ENCODE assay signal across 23 cellular contexts in genomic region chr7:23450518-23450917, GRCh38.
"Had no signal": no experiment of that assay in that cellular context is flagged by ENCODE, and none has a peak within 500 bp of the region (broad histone marks: within the 10 kb centered on the region; RNA-seq: fewer than 3 reads in every experiment).

No MANE protein-coding gene starts in this region.

- H3K36me3 ChIP-seq: breast epithelium, right lobe of liver had no signal

- ATAC-seq: activated T-helper 17 cell treated with anti-CD3 and anti-CD28 coated beads, Interleukin-2, amount 50 U/mL, for 72 hours; esophagus mucosa; right lobe of liver; stimulated activated memory B cell treated with anti-CD40 and anti-IgM and Interleukin-4, amounts not matched to agents 10 μg/mL and 1 μg/mL and 100 μg/mL, for 72 hours had no signal

- H3K27ac Mint-ChIP-seq: activated naive CD8-positive, alpha-beta T cell treated with anti-CD3 and anti-CD28 coated beads for 36 hours; activated T-cell treated with anti-CD3 and anti-CD28 coated beads, Interleukin-2, amount 50 U/mL, for 24 hours; activated T-helper 17 cell treated with anti-CD3 and anti-CD28 coated beads, Interleukin-2, amount 50 U/mL, for 72 hours; naive B cell; stimulated activated memory B cell treated with anti-CD40 and anti-IgM and Interleukin-4, amounts not matched to agents 10 μg/mL and 1 μg/mL and 100 μg/mL, for 72 hours; T-helper 2 cell treated with Interferon-gamma antibody and Interleukin-4, amounts not matched to agents 5 μg/mL and 100 μg/mL, for 36 hours; type B pancreatic cell had no signal

- H3K27ac ChIP-seq: breast epithelium, right lobe of liver, skin epidermis, testis, WERI-Rb-1 had no signal

- H3K4me1 Mint-ChIP-seq: activated T-helper 17 cell treated with anti-CD3 and anti-CD28 coated beads, Interleukin-2, amount 50 U/mL, for 72 hours; central memory CD8-positive, alpha-beta T cell; naive B cell; stimulated activated memory B cell treated with anti-CD40 and anti-IgM and Interleukin-4, amounts not matched to agents 10 μg/mL and 1 μg/mL and 100 μg/mL, for 72 hours had no signal

- H3K36me3 Mint-ChIP-seq: activated naive CD8-positive, alpha-beta T cell treated with anti-CD3 and anti-CD28 coated beads for 36 hours; naive B cell; stimulated activated memory B cell treated with anti-CD40 and anti-IgM and Interleukin-4, amounts not matched to agents 10 μg/mL and 1 μg/mL and 100 μg/mL, for 72 hours had no signal

- H3K4me1 ChIP-seq: breast epithelium, right lobe of liver, testis had no signal

- H3K9me3 ChIP-seq: breast epithelium, right lobe of liver, testis had no signal

- DNase-seq: activated CD8-positive, alpha-beta memory T cell treated with anti-CD3 and anti-CD28 coated beads for 24 hours; activated CD8-positive, alpha-beta memory T cell treated with anti-CD3 and anti-CD28 coated beads, Interleukin-2, amount 50 U/mL, for 4 hours; activated naive CD8-positive, alpha-beta T cell treated with anti-CD3 and anti-CD28 coated beads for 36 hours; activated T-cell treated with anti-CD3 and anti-CD28 coated beads, Interleukin-2, amount 50 U/mL, for 24 hours; effector memory CD4-positive, alpha-beta T cell; foreskin melanocyte; kidney; naive B cell; occipital lobe; posterior cingulate gyrus; right lobe of liver; stimulated activated CD4-positive, alpha-beta T cell treated with anti-CD3 and anti-CD28 coated beads, Interleukin-2, amount 100 ng/mL, for 24 hours; testis; WERI-Rb-1 had no signal

- H3K27me3 Mint-ChIP-seq: type B pancreatic cell had no signal

- H3K27me3 ChIP-seq: right lobe of liver, testis had no signal

- H3K9me3 Mint-ChIP-seq: activated naive CD8-positive, alpha-beta T cell treated with anti-CD3 and anti-CD28 coated beads for 36 hours; activated T-cell treated with anti-CD3 and anti-CD28 coated beads, Interleukin-2, amount 50 U/mL, for 24 hours; activated T-helper 17 cell treated with anti-CD3 and anti-CD28 coated beads, Interleukin-2, amount 50 U/mL, for 72 hours; central memory CD8-positive, alpha-beta T cell; naive B cell; stimulated activated memory B cell treated with anti-CD40 and anti-IgM and Interleukin-4, amounts not matched to agents 10 μg/mL and 1 μg/mL and 100 μg/mL, for 72 hours; T-helper 2 cell treated with Interferon-gamma antibody and Interleukin-4, amounts not matched to agents 5 μg/mL and 100 μg/mL, for 36 hours; type B pancreatic cell had no signal

- H3K4me3 Mint-ChIP-seq: activated naive CD8-positive, alpha-beta T cell treated with anti-CD3 and anti-CD28 coated beads for 36 hours; activated T-cell treated with anti-CD3 and anti-CD28 coated beads, Interleukin-2, amount 50 U/mL, for 24 hours; activated T-helper 17 cell treated with anti-CD3 and anti-CD28 coated beads, Interleukin-2, amount 50 U/mL, for 72 hours; central memory CD8-positive, alpha-beta T cell; naive B cell; stimulated activated memory B cell treated with anti-CD40 and anti-IgM and Interleukin-4, amounts not matched to agents 10 μg/mL and 1 μg/mL and 100 μg/mL, for 72 hours; T-helper 2 cell treated with Interferon-gamma antibody and Interleukin-4, amounts not matched to agents 5 μg/mL and 100 μg/mL, for 36 hours; type B pancreatic cell had no signal

- H3K4me3 ChIP-seq: breast epithelium, lung, right lobe of liver, skin epidermis, testis had no signal
